Comparison of ENCODE assay signal across 16 cellular contexts in genomic region chr5:54470191-54470590, GRCh38. TPM values are rescaled to one million over a fixed set of nuclear protein-coding genes. Genes with fewer than 3 reads are reported as not detected.
DNase-seq lines count a peak whose midpoint lies in the region; ATAC-seq and TF ChIP-seq lines count a peak whose summit lies in the region.
"Had no signal": no experiment of that assay in that cellular context is flagged by ENCODE, and none has a peak within 500 bp of the region (broad histone marks: within the 10 kb centered on the region; RNA-seq: fewer than 3 reads in every experiment).

No MANE protein-coding gene starts in this region.

- no peak for ATAC-seq in central memory CD8-positive, alpha-beta T cell (replicated peaks; ENCODE audit: extremely low read depth, poor library complexity, severe bottlenecking)
- ATAC-seq in HG03097 (IDR thresholded peaks at IDR 0.05; ENCODE audit: low FRiP score, unreplicated experiment): no peak
- ATAC-seq: HCT116 had no signal

- no peaks in the 10 kb centered on the region for H3F3A ChIP-seq in neural progenitor cell (ENCODE audit: low read depth)

- H3K9ac ChIP-seq in neural progenitor cell: no peak overlapping the region

- H3K36me3 ChIP-seq in muscle layer of duodenum (ENCODE audit: control insufficient read depth in 1 of 2, insufficient read depth in 2 of 2, low read length in 2 of 2): no peaks in the 10 kb centered on the region
- H3K36me3 ChIP-seq in neural progenitor cell: no peaks in the 10 kb centered on the region

- H3K4me3 ChIP-seq in AG04450 (ENCODE audit: low read depth, low read length): peak overlapping the region; percentile 23
- H3K4me3 ChIP-seq in muscle layer of duodenum (ENCODE audit: low read depth in 1 of 2, low read length in 2 of 2): peak overlapping the region; percentile 9 to 58
- H3K4me3 ChIP-seq in neural progenitor cell: no peak overlapping the region

- no peak overlapping the region for H2AFZ ChIP-seq in neural progenitor cell (replicated peaks)

- H3K9me3 ChIP-seq in AG04450 (ENCODE audit: control insufficient read depth, insufficient read depth, low read length) (no peaks in the 10 kb centered on the region), muscle layer of duodenum (ENCODE audit: control insufficient read depth in 1 of 2, low read length in 2 of 2) (no peaks in the 10 kb centered on the region), neural progenitor cell (ENCODE audit: low read depth) (no peaks in the 10 kb centered on the region)

- POLR2A ChIA-PET in AG04450 (lab: Yijun Ruan, JAX): interaction anchor here (1.3 to 2.1 kb wide), 3 partner anchors 9 to 20 kb away, joined by 3 to 12 read pairs (median 3); no protein-coding TSS in a partner anchor

- peak overlapping the region; percentile 6 for H3K4me3 Mint-ChIP-seq in central memory CD8-positive, alpha-beta T cell
- H3K4me3 Mint-ChIP-seq in neural progenitor cell: no peak overlapping the region

- no peaks in the 10 kb centered on the region for H3K9me3 Mint-ChIP-seq in central memory CD8-positive, alpha-beta T cell
- H3K9me3 Mint-ChIP-seq in neural progenitor cell: peaks cover 7% of the 10 kb centered on the region

- DNase-seq in AG04450 (ENCODE audit: low read depth, low spot score): peak; percentile 16
- DNase-seq in HCEC 1CT: peak; percentile 64
- DNase-seq in central memory CD8-positive, alpha-beta T cell (ENCODE audit: low spot score in 2 of 2): no peak
- DNase-seq in neural progenitor cell (ENCODE audit: low spot score): no peak
- no peak for DNase-seq in D341Med (ENCODE audit: low spot score)
- no peak for DNase-seq in mucosa of gallbladder (ENCODE audit: low spot score)
- DNase-seq: effector CD4-positive, alpha-beta T cell; GF-D8; NCI-H1436 treated with DMSO at 0.1 percent for 48 hours; NCI-H510A treated with DMSO at 0.1 percent for 48 hours; stimulated activated CD4-positive, alpha-beta T cell treated with anti-CD3 and anti-CD28 coated beads, Interleukin-2, amount 100 ng/mL, for 48 hours; stimulated activated naive CD4-positive, alpha-beta T cell treated with Interleukin-2 at 50 U/mL for 16 hours had no signal

- peaks cover 10% of the 10 kb centered on the region for H3K4me1 Mint-ChIP-seq in central memory CD8-positive, alpha-beta T cell
- no peaks in the 10 kb centered on the region for H3K4me1 Mint-ChIP-seq in neural progenitor cell

- TF ChIP-seq CTCF in AG04450 (IDR thresholded peaks at IDR 0.05; ENCODE audit: low read depth, low read length): no peak
- no peak for TF ChIP-seq CTCF in neural progenitor cell (IDR thresholded peaks at IDR 0.05)

- H3K27me3 Mint-ChIP-seq in central memory CD8-positive, alpha-beta T cell: peaks cover 9% of the 10 kb centered on the region
- H3K27me3 Mint-ChIP-seq in neural progenitor cell (ENCODE audit: insufficient read depth, low read depth): peaks cover 2% of the 10 kb centered on the region

- no peaks in the 10 kb centered on the region for H3K27me3 ChIP-seq in AG04450 (ENCODE audit: control insufficient read depth, insufficient read depth, low read length)
- no peaks in the 10 kb centered on the region for H3K27me3 ChIP-seq in muscle layer of duodenum (ENCODE audit: low read depth, low read length)
- H3K27me3 ChIP-seq in neural progenitor cell: no peaks in the 10 kb centered on the region

- no peaks in the 10 kb centered on the region for H3K79me2 ChIP-seq in neural progenitor cell (ENCODE audit: low read depth)

- no peaks in the 10 kb centered on the region for H3K36me3 Mint-ChIP-seq in central memory CD8-positive, alpha-beta T cell (ENCODE audit: insufficient read depth)
- H3K36me3 Mint-ChIP-seq in neural progenitor cell: no peaks in the 10 kb centered on the region

- no peak overlapping the region for H3K4me2 ChIP-seq in neural progenitor cell

- CTCF ChIA-PET in AG04450 (lab: Charles Lee): interaction anchor here (0.9 to 4.1 kb wide), 4 partner anchors 19 to 677 kb away, joined by 3 to 30 read pairs (median 10); no protein-coding TSS in a partner anchor

- H3K27ac ChIP-seq in AG04450 (ENCODE audit: low read depth, low read length): peak overlapping the region; percentile 68
- no peak overlapping the region for H3K27ac ChIP-seq in muscle layer of duodenum (ENCODE audit: low read length)
- H3K27ac ChIP-seq in neural progenitor cell: no peak overlapping the region

- H3K27ac Mint-ChIP-seq in central memory CD8-positive, alpha-beta T cell (ENCODE audit: low read depth): peak overlapping the region; percentile 47
- no peak overlapping the region for H3K27ac Mint-ChIP-seq in neural progenitor cell

- no peaks in the 10 kb centered on the region for H4K20me1 ChIP-seq in neural progenitor cell (ENCODE audit: low read depth)

- H3K4me1 ChIP-seq in muscle layer of duodenum (ENCODE audit: control insufficient read depth in 1 of 2, insufficient read depth in 2 of 2, low read length in 2 of 2): peaks cover 5 to 6% of the 10 kb centered on the region in 2 donors
- no peaks in the 10 kb centered on the region for H3K4me1 ChIP-seq in neural progenitor cell

RNA-seq across cellular contexts. Expression of gene HSPB3, which starts 14.7 kb away (rescaled TPM):
- polyA plus RNA-seq in AG04450 (2011; rRNA removed): 0.62 and 0.67 TPM in 2 replicates
- polyA minus RNA-seq in AG04450 (2011; rRNA and poly(A)+ RNA removed): 0.32 TPM in 1 of 2 replicates, not detected in the other
- not detected in 2 replicates for total RNA-seq in neural progenitor cell (ENCODE audit: low replicate concordance)
- 0.46 TPM for total RNA-seq in mucosa of gallbladder
- polyA plus RNA-seq: liver had no signal

RNA-seq across cellular contexts. Expression of gene SNX18, which starts 47.4 kb away (rescaled TPM):
- polyA plus RNA-seq in AG04450 (2011; rRNA removed): 68.1 and 74.1 TPM in 2 replicates
- polyA minus RNA-seq in AG04450 (2011; rRNA and poly(A)+ RNA removed): 110 and 113 TPM in 2 replicates
- total RNA-seq in neural progenitor cell (ENCODE audit: low replicate concordance): 17.9 and 20.0 TPM in 2 replicates
- total RNA-seq in mucosa of gallbladder: 49.9 TPM

Comparison
In these comparisons a context has a peak if more than half of its experiments do, and no peak if none do; other contexts are left out.
1. DNase-seq: peak in AG04450 (single experiment) and HCEC 1CT (single experiment); none in central memory CD8-positive, alpha-beta T cell (0 of 2), neural progenitor cell (single experiment), D341Med (single experiment) and mucosa of gallbladder (single experiment).